ENCODE assay signal across 27 cellular contexts in the genomic region with DNA sequence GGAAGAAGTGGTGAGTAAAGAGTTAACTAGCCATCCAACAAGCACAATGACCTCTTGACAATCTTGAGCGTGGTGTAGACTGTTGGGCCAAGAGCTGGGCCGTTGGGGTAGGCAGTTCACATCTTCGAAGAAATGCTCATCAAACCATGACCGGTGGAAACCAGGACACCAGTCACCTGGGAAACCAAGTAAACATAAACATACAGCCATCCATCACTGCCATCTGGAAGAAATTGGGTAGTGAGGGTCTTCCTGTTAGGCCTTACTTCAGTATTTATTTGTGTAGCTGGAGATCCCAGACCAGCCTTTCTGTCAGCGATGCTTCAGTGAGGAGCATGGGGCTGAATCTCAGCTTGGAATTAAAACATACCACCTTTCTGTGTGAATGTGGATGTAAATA.
"Had no signal": no experiment of that assay in that cellular context is flagged by ENCODE, and none has a peak within 500 bp of the region (broad histone marks: within the 10 kb centered on the region; RNA-seq: fewer than 3 reads in every experiment).

No MANE protein-coding gene starts in this region.

- H3K36me3 ChIP-seq: ascending aorta, cardiac muscle cell, Peyer's patch, SJSA1 had no signal

- H3K27ac ChIP-seq: ascending aorta, cardiac muscle cell, Peyer's patch, SJSA1 had no signal

- H3K27me3 ChIP-seq: ascending aorta, cardiac muscle cell, Peyer's patch, SJSA1 had no signal

- DNase-seq: activated CD4-positive, alpha-beta T cell treated with anti-CD3 and anti-CD28 coated beads, Interleukin-2, amount 10 ng/mL, durations not matched to agents 24 days and 14 days; activated CD4-positive, alpha-beta T cell treated with anti-CD3 and anti-CD28 coated beads, Interleukin-2, amount 50 U/mL, for 4 hours; activated CD8-positive, alpha-beta T cell treated with anti-CD3 and anti-CD28 coated beads for 36 hours; activated effector memory CD4-positive, alpha-beta T cell treated with anti-CD3 and anti-CD28 coated beads, Interleukin-2, amount 50 U/mL, for 16 hours; activated naive CD4-positive, alpha-beta T cell treated with Interleukin-2 at 50 U/mL for 16 hours; activated naive CD8-positive, alpha-beta T cell treated with anti-CD3 and anti-CD28 coated beads, Interleukin-2, amount 10 ng/mL, durations not matched to agents 7 days and 5 days; activated T-cell treated with anti-CD3 and anti-CD28 coated beads, Interleukin-2, amount 50 U/mL, for 1 hour; activated T-cell treated with anti-CD3 and anti-CD28 coated beads, Interleukin-2, amount 50 U/mL, for 72 hours; amygdala; NCI-H1092 treated with DMSO at 0.1 percent for 48 hours; NCI-H1417; NCI-H146; NCI-H187; NCI-H2081 treated with DMSO at 0.1 percent for 48 hours; NCI-H510A; NCI-H526; NCI-H748 treated with DMSO at 0.1 percent for 48 hours; NK-92 treated with Interleukin-12 subunit alpha and Interleukin-12 subunit beta, amount 100 ng/mL, for 24 hours; PC-3; Peyer's patch; RPMI8226; SHP77 treated with DMSO at 0.1 percent for 48 hours; SK-N-SH had no signal

- H3K9me3 ChIP-seq: ascending aorta, Peyer's patch, SJSA1, SK-N-SH had no signal

- H3K4me3 ChIP-seq: ascending aorta, cardiac muscle cell, Peyer's patch, SJSA1 had no signal

- H3K4me2 ChIP-seq: SK-N-SH had no signal

- H3K4me1 ChIP-seq: ascending aorta, Peyer's patch, SJSA1 had no signal

- ATAC-seq: activated CD8-positive, alpha-beta T cell treated with anti-CD3 and anti-CD28 coated beads for 36 hours; activated T-cell treated with anti-CD3 and anti-CD28 coated beads, Interleukin-2, amount 50 U/mL, for 72 hours; activated T-helper 17 cell treated with anti-CD3 and anti-CD28 coated beads, Interleukin-2, amount 50 U/mL, for 72 hours; PC-3 had no signal

- H3K9ac ChIP-seq: SK-N-SH had no signal
